ENCODE assay signal across 1 cellular context in genomic region chr1:33612877-33613487, GRCh38.
A peak's percentile ranks its signal among the peaks of the same experiment; 100 is the strongest.
TF ChIP-seq lines count a peak whose summit lies in the region.

No MANE protein-coding gene starts in this region.

TF ChIP-seq in K562, 482 proteins besides CTCF, POLR2A, EP300 and RAD21 (continued from another document):
- TF ChIP-seq, protein P1, sequence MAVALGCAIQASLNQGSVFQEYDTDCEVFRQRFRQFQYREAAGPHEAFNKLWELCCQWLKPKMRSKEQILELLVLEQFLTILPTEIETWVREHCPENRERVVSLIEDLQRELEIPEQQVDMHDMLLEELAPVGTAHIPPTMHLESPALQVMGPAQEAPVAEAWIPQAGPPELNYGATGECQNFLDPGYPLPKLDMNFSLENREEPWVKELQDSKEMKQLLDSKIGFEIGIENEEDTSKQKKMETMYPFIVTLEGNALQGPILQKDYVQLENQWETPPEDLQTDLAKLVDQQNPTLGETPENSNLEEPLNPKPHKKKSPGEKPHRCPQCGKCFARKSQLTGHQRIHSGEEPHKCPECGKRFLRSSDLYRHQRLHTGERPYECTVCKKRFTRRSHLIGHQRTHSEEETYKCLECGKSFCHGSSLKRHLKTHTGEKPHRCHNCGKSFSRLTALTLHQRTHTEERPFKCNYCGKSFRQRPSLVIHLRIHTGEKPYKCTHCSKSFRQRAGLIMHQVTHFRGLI (CRISPR knock-in tag; IDR thresholded peaks at IDR 0.05) = no peak
- TF ChIP-seq SMC3 (conservative IDR thresholded peaks at IDR 0.05; ENCODE audit: insufficient read depth, low read depth, low read length) (peak; percentile 42; the same call in 1 of the 2 replicates), TEAD4 (IDR thresholded peaks at IDR 0.05; ENCODE audit: low read length) (0 out of 2 replicates have a peak, but pooled peaks have one; percentile 25), TEAD4 (CRISPR knock-in tag; IDR thresholded peaks at IDR 0.05; ENCODE audit: borderline replicate concordance) (no peak), STAG1 (CRISPR knock-in tag; IDR thresholded peaks at IDR 0.05; ENCODE audit: borderline replicate concordance) (peak; percentile 65; the same call in 1 of the 2 replicates)
